ENCODE assay signal across 1 cellular context in genomic region chr12:5479761-5480160, GRCh38.
TF ChIP-seq lines count a peak whose summit lies in the region.

No MANE protein-coding gene starts in this region.

TF ChIP-seq in IMR-90, 13 proteins besides CTCF, POLR2A, EP300 and RAD21:
- no peak for TF ChIP-seq RFX5 (IDR thresholded peaks at IDR 0.05; ENCODE audit: low read depth, low read length)
- no peak for TF ChIP-seq MAFK (IDR thresholded peaks at IDR 0.05; ENCODE audit: low read depth, low read length)
- no peak for TF ChIP-seq CHD1 (IDR thresholded peaks at IDR 0.05; ENCODE audit: low read depth, low read length)
- no peak for TF ChIP-seq USF2 (IDR thresholded peaks at IDR 0.05; ENCODE audit: low read depth, low read length)
- TF ChIP-seq FOS (IDR thresholded peaks at IDR 0.05; ENCODE audit: low read depth, low read length): no peak
- no peak for TF ChIP-seq SMC3 (IDR thresholded peaks at IDR 0.05; ENCODE audit: low read depth, low read length)
- no peak for TF ChIP-seq ELK1 (IDR thresholded peaks at IDR 0.05; ENCODE audit: borderline replicate concordance, low read depth, low read length)
- no peak for TF ChIP-seq CEBPB (IDR thresholded peaks at IDR 0.05; ENCODE audit: low read depth, low read length)
- TF ChIP-seq MAZ (IDR thresholded peaks at IDR 0.05; ENCODE audit: borderline replicate concordance, low read depth, low read length): no peak
- no peak for TF ChIP-seq NFE2L2 (IDR thresholded peaks at IDR 0.05; ENCODE audit: low read depth, low read length)
